1 cellular context compared by ENCODE assay signal in the genomic region with DNA sequence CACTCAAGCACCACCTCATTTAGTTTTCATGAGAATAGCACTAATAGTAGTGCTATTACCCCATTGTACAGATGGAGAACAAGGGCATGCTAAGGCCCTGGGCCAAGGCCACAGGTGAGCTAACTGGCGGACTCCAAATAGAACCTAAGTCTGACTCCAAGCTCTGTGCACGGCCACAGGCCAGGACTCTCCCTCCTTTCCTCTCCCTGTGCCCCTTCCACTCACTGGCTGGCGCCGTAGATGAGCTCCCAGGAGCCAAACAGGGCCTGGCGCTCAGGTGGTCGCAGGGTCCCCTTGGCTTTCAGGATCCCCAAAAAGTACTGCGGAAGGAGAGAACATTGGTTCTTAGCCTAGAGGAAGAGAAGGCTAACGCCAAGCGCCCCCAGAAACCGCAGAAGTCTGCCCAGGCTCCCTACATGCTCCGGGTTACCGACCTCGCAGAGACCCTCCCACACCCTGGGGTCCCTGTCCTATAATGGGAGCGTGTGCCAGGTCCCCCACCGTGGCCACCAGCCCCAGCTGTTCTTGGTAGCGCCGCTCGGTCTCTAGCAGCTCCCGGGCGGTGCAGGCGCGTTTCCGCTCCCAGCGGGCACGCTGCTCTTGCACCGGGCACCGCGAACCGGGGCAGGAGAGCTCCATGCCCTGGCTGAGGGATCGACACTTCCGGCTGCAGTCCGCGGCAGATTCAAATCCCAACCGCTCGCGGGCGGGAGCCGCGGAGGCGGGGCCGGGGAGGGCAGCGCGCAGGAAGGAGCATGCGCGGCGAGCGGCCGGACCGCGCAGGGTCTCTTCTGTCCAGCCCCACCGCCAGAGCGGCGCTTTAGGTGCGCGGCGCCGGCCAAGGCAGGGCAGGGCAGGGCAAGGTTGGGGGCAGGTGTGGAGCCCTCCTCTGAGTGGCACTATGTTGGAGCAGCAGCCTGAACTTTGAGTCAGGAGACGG.
TF ChIP-seq lines count a peak whose summit lies in the region.

TSS of gene ARHGEF39 (minus strand) at position 665 of the 940 bp plus-strand sequence. CDS start at position 639, 26 bp downstream.

TF ChIP-seq in K562, 482 proteins besides CTCF, POLR2A, EP300 and RAD21 (continued from another document):
- TF ChIP-seq ZNF518B (CRISPR knock-in tag; IDR thresholded peaks at IDR 0.05) (no peak), CXXC5 (CRISPR knock-in tag; IDR thresholded peaks at IDR 0.05) (peak; percentile 83), MTA3 (IDR thresholded peaks at IDR 0.05; ENCODE audit: borderline replicate concordance) (0 out of 2 replicates have a peak, but pooled peaks have one; percentile 77), CC2D1A (IDR thresholded peaks at IDR 0.05) (0 out of 2 replicates have a peak, but pooled peaks have one; percentile 18), ELF2 (CRISPR knock-in tag; IDR thresholded peaks at IDR 0.05) (peak; percentile 61), MEIS2 (IDR thresholded peaks at IDR 0.05; ENCODE audit: partially characterized antibody) (peak; percentile 31), MYBL2 (IDR thresholded peaks at IDR 0.05; ENCODE audit: low read depth) (peak; percentile 98), MYBL2 (CRISPR knock-in tag; IDR thresholded peaks at IDR 0.05; ENCODE audit: borderline replicate concordance) (peak; percentile 94; the same call in 1 of the 2 replicates), RB1 (IDR thresholded peaks at IDR 0.05; ENCODE audit: low read depth) (peak; percentile 74; the same call in 1 of the 2 replicates), ATF1 (CRISPR knock-in tag; IDR thresholded peaks at IDR 0.05) (no peak), ATF1 (tag; IDR thresholded peaks at IDR 0.05) (0 out of 2 replicates have a peak, but pooled peaks have one; percentile 13), PBX2 (CRISPR knock-in tag; IDR thresholded peaks at IDR 0.05; ENCODE audit: low read depth) (no peak), PBX2 (tag; conservative IDR thresholded peaks at IDR 0.05; ENCODE audit: low read depth) (no peak), SP1 (CRISPR knock-in tag; IDR thresholded peaks at IDR 0.05) (0 out of 2 replicates have a peak, but pooled peaks have one; percentile 56), MAZ (CRISPR knock-in tag; conservative IDR thresholded peaks at IDR 0.05 in 1 of 2, IDR thresholded peaks at IDR 0.05 in 1 of 2) (peak; percentile 84 to 94), KDM5B (IDR thresholded peaks at IDR 0.05; ENCODE audit: insufficient replicate concordance, low read depth, low read length) (peak; percentile 47), ZBTB1 (CRISPR knock-in tag; IDR thresholded peaks at IDR 0.05; ENCODE audit: borderline replicate concordance, low read depth) (no peak), MNT (conservative IDR thresholded peaks at IDR 0.05) (peak; percentile 28 to 66; a peak in 3 of 4 replicates), PHF8 (IDR thresholded peaks at IDR 0.05; ENCODE audit: borderline replicate concordance, low read length) (peak; percentile 69; the same call in 1 of the 2 replicates), HDAC1 (IDR thresholded peaks at IDR 0.05) (peak in 1 of 2 experiments; percentile 72; a peak in 1 of 4 replicates), CREM (IDR thresholded peaks at IDR 0.05; ENCODE audit: low read depth) (peak; percentile 17; the same call in 1 of the 2 replicates), ELF1 (tag; IDR thresholded peaks at IDR 0.05) (peak; percentile 81), NR2C1 (IDR thresholded peaks at IDR 0.05) (no peak), NR2C1 (tag; IDR thresholded peaks at IDR 0.05) (no peak), EP400 (IDR thresholded peaks at IDR 0.05) (peak; percentile 91), FIP1L1 (IDR thresholded peaks at IDR 0.05; ENCODE audit: low read depth, low read length, poor library complexity, severe bottlenecking) (peak; percentile 39), CHD1 (IDR thresholded peaks at IDR 0.05; ENCODE audit: low read length) (no peak), JUN (IDR thresholded peaks at IDR 0.05; ENCODE audit: borderline replicate concordance, low read depth, low read length) (0 out of 2 replicates have a peak, but pooled peaks have one; percentile 9), JUN (CRISPR knock-in tag; IDR thresholded peaks at IDR 0.05; ENCODE audit: borderline replicate concordance) (no peak), SIN3A (IDR thresholded peaks at IDR 0.05; ENCODE audit: borderline replicate concordance in 2 of 2, control insufficient read depth in 1 of 2, low read depth in 2 of 2, low read length in 2 of 2) (peak; percentile 56 to 65; a peak in 1 of 4 replicates), HNRNPL (IDR thresholded peaks at IDR 0.05; ENCODE audit: low read depth, low read length) (peak; percentile 76), TAF1 (IDR thresholded peaks at IDR 0.05; ENCODE audit: control insufficient read depth, extremely low read depth, insufficient read depth, low read length, severe bottlenecking) (peak; percentile 24), MYNN (IDR thresholded peaks at IDR 0.05) (peak; percentile 47; the same call in 1 of the 2 replicates), MYNN (CRISPR knock-in tag; IDR thresholded peaks at IDR 0.05) (no peak), MTA1 (IDR thresholded peaks at IDR 0.05; ENCODE audit: borderline replicate concordance) (no peak), HOXB6 (CRISPR knock-in tag; IDR thresholded peaks at IDR 0.05; ENCODE audit: borderline replicate concordance) (no peak), EGR1 (conservative IDR thresholded peaks at IDR 0.05) (peak; percentile 38; the same call in 1 of the 2 replicates), ETV1 (tag; conservative IDR thresholded peaks at IDR 0.05; ENCODE audit: low read depth) (peak; percentile 81), POLR2G (IDR thresholded peaks at IDR 0.05; ENCODE audit: low read depth, low read length) (peak; percentile 92), ATF7 (IDR thresholded peaks at IDR 0.05) (peak; percentile 49; the same call in 1 of the 2 replicates), ZBTB7A (IDR thresholded peaks at IDR 0.05; ENCODE audit: borderline replicate concordance, control insufficient read depth, low read depth, low read length) (peak; percentile 75; the same call in 1 of the 2 replicates)
- TF ChIP-seq, protein P1, sequence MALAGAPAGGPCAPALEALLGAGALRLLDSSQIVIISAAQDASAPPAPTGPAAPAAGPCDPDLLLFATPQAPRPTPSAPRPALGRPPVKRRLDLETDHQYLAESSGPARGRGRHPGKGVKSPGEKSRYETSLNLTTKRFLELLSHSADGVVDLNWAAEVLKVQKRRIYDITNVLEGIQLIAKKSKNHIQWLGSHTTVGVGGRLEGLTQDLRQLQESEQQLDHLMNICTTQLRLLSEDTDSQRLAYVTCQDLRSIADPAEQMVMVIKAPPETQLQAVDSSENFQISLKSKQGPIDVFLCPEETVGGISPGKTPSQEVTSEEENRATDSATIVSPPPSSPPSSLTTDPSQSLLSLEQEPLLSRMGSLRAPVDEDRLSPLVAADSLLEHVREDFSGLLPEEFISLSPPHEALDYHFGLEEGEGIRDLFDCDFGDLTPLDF (CRISPR knock-in tag; IDR thresholded peaks at IDR 0.05) = peak; percentile 91
- TF ChIP-seq, protein P2, sequence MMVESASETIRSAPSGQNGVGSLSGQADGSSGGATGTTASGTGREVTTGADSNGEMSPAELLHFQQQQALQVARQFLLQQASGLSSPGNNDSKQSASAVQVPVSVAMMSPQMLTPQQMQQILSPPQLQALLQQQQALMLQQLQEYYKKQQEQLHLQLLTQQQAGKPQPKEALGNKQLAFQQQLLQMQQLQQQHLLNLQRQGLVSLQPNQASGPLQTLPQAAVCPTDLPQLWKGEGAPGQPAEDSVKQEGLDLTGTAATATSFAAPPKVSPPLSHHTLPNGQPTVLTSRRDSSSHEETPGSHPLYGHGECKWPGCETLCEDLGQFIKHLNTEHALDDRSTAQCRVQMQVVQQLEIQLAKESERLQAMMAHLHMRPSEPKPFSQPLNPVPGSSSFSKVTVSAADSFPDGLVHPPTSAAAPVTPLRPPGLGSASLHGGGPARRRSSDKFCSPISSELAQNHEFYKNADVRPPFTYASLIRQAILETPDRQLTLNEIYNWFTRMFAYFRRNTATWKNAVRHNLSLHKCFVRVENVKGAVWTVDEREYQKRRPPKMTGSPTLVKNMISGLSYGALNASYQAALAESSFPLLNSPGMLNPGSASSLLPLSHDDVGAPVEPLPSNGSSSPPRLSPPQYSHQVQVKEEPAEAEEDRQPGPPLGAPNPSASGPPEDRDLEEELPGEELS (CRISPR knock-in tag; IDR thresholded peaks at IDR 0.05; ENCODE audit: borderline replicate concordance) = no peak
- TF ChIP-seq, protein P3, sequence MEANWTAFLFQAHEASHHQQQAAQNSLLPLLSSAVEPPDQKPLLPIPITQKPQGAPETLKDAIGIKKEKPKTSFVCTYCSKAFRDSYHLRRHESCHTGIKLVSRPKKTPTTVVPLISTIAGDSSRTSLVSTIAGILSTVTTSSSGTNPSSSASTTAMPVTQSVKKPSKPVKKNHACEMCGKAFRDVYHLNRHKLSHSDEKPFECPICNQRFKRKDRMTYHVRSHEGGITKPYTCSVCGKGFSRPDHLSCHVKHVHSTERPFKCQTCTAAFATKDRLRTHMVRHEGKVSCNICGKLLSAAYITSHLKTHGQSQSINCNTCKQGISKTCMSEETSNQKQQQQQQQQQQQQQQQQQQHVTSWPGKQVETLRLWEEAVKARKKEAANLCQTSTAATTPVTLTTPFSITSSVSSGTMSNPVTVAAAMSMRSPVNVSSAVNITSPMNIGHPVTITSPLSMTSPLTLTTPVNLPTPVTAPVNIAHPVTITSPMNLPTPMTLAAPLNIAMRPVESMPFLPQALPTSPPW (CRISPR knock-in tag; IDR thresholded peaks at IDR 0.05) = peak; percentile 91
- TF ChIP-seq, protein P4, sequence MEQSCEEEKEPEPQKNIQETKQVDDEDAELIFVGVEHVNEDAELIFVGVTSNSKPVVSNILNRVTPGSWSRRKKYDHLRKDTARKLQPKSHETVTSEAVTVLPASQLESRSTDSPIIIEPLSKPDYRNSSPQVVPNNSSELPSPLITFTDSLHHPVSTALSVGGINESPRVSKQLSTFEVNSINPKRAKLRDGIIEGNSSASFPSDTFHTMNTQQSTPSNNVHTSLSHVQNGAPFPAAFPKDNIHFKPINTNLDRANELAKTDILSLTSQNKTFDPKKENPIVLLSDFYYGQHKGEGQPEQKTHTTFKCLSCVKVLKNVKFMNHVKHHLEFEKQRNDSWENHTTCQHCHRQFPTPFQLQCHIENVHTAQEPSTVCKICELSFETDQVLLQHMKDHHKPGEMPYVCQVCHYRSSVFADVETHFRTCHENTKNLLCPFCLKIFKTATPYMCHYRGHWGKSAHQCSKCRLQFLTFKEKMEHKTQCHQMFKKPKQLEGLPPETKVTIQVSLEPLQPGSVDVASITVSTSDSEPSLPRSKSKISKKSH (CRISPR knock-in tag; IDR thresholded peaks at IDR 0.05) = no peak
- TF ChIP-seq, protein P5, sequence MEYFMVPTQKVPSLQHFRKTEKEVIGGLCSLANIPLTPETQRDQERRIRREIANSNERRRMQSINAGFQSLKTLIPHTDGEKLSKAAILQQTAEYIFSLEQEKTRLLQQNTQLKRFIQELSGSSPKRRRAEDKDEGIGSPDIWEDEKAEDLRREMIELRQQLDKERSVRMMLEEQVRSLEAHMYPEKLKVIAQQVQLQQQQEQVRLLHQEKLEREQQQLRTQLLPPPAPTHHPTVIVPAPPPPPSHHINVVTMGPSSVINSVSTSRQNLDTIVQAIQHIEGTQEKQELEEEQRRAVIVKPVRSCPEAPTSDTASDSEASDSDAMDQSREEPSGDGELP (CRISPR knock-in tag; IDR thresholded peaks at IDR 0.05; ENCODE audit: borderline replicate concordance) = peak; percentile 84; the same call in 1 of the 2 replicates
